9 cellular contexts compared by ENCODE assay signal in the genomic region with DNA sequence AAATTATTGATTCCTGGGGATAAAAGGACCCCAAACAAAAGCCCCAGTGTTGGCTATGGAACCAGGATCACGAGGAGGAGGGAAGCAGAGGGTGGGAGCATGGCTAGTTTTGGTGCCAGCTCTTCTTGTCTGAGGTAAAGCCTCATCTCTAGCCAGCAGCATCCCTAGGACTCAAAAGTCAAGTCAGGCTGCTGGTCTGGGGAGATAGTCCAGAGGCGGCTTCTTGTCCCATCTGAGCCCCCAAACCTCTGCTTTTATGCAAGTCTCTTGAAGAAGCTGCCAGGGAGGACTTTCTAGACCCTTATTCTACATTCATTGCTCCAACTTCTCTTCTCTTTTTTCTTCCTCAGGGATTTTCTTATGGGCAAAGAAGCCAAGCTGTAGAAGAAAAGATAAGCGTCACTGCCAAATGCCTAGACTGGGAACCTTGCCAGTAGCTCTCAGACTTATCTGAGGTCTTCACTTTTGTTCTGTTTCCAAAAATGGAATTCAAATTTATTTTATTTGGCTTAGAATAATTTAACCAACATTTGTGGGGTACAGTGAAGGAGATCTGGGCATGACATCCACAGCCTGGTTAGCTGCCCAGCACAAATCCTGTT. TPM values are rescaled to one million over a fixed set of nuclear protein-coding genes. Genes with fewer than 3 reads are reported as not detected.
DNase-seq lines count a peak whose midpoint lies in the region; ATAC-seq and TF ChIP-seq lines count a peak whose summit lies in the region.
"Had no signal": no experiment of that assay in that cellular context is flagged by ENCODE, and none has a peak within 500 bp of the region (broad histone marks: within the 10 kb centered on the region; RNA-seq: fewer than 3 reads in every experiment).

No MANE protein-coding gene starts in this region.

- H3K4me3 Mint-ChIP-seq in osteocyte (ENCODE audit: unreplicated experiment): peak overlapping the region; percentile 41
- H3K4me3 Mint-ChIP-seq: central memory CD8-positive, alpha-beta T cell had no signal

- DNase-seq in RPMI8226: peak; percentile 21
- DNase-seq in osteocyte (ENCODE audit: extremely low spot score, unreplicated experiment): no peak
- DNase-seq in stimulated activated CD4-positive, alpha-beta T cell treated with anti-CD3 and anti-CD28 coated beads, Interleukin-1b, Interleukin-23, amount 100 ng/mL, for 48 hours: no peak
- DNase-seq in cortex of kidney (lab: John Stamatoyannopoulos, UW): no peak
- DNase-seq in NCI-H2081 (lab: John Stamatoyannopoulos, UW): no peak

- no peaks in the 10 kb centered on the region for H3K27me3 ChIP-seq in esophagus (ENCODE audit: control insufficient read depth in 1 of 2, insufficient read depth in 2 of 2, low read length in 2 of 2)

- H3K9me3 Mint-ChIP-seq in osteocyte (ENCODE audit: unreplicated experiment): no peaks in the 10 kb centered on the region
- H3K9me3 Mint-ChIP-seq: central memory CD8-positive, alpha-beta T cell had no signal

- no peak overlapping the region for H3K4me3 ChIP-seq in esophagus (ENCODE audit: low read depth in 1 of 2, low read length in 2 of 2)

- H3K9me3 ChIP-seq in esophagus (ENCODE audit: control insufficient read depth in 2 of 2, insufficient read depth in 1 of 2, low read depth in 1 of 2, low read length in 1 of 2): no peaks in the 10 kb centered on the region

- peak overlapping the region; percentile 98 for H3K27ac Mint-ChIP-seq in osteocyte (ENCODE audit: unreplicated experiment)

- no peak for ATAC-seq in HG02610 (IDR thresholded peaks at IDR 0.05; ENCODE audit: unreplicated experiment)

- peaks cover 14% of the 10 kb centered on the region for H3K36me3 Mint-ChIP-seq in osteocyte (ENCODE audit: unreplicated experiment)

- H3K4me1 ChIP-seq in esophagus (ENCODE audit: control insufficient read depth in 2 of 2, insufficient read depth in 2 of 2, low read length in 1 of 2): peaks cover 0 to 4% of the 10 kb centered on the region in 2 donors

- no peaks in the 10 kb centered on the region for H3K36me3 ChIP-seq in esophagus (ENCODE audit: control insufficient read depth in 2 of 2, insufficient read depth in 2 of 2, low read length in 1 of 2)

- peaks cover 42% of the 10 kb centered on the region for H3K4me1 Mint-ChIP-seq in osteocyte (ENCODE audit: unreplicated experiment)
- H3K4me1 Mint-ChIP-seq: central memory CD8-positive, alpha-beta T cell had no signal

- TF ChIP-seq CTCF in C4-2B (conservative IDR thresholded peaks at IDR 0.05) (no peak), osteocyte (IDR thresholded peaks at IDR 0.05) (no peak)

- H3K27me3 Mint-ChIP-seq in osteocyte (ENCODE audit: unreplicated experiment): no peaks in the 10 kb centered on the region
- H3K27me3 Mint-ChIP-seq: central memory CD8-positive, alpha-beta T cell had no signal

- WGBS in esophagus, 2 donors: 46 to 49% methylated on average over 3 of the region's 3 CpGs

- H3K27ac ChIP-seq in C4-2B (peak overlapping the region; percentile 85), esophagus (ENCODE audit: low read depth in 2 of 2, low read length in 1 of 2) (peak overlapping the region; percentile 90 to 91)

RNA-seq across cellular contexts. Expression of a gene that starts 6.9 kb away (rescaled TPM):
- 10 to 100 TPM; 13.9 to 17.0 TPM for polyA plus RNA-seq in esophagus
- total RNA-seq in osteocyte: not detected in 2 replicates

RNA-seq across cellular contexts. Expression of a gene that starts 17.3 kb away (rescaled TPM):
- 1 to 10 TPM; 1.5 to 1.9 TPM for polyA plus RNA-seq in esophagus
- total RNA-seq in osteocyte: 34.4 and 40.3 TPM in 2 replicates

RNA-seq across cellular contexts. Expression of a gene that starts 25.9 kb away (rescaled TPM):
- polyA plus RNA-seq in esophagus: 10 to 100 TPM; 19.3 to 26.4 TPM
- total RNA-seq in osteocyte: 29.8 and 36.5 TPM in 2 replicates

RNA-seq across cellular contexts. Expression of a gene that starts 33.7 kb away (rescaled TPM):
- 10 to 100 TPM; 29.8 to 43.6 TPM for polyA plus RNA-seq in esophagus
- 47.0 and 48.7 TPM in 2 replicates for total RNA-seq in osteocyte

RNA-seq across cellular contexts. Expression of a gene that starts 34.7 kb away (rescaled TPM):
- 100 to 1,000 TPM; 144 to 250 TPM for polyA plus RNA-seq in esophagus
- total RNA-seq in osteocyte: 108 and 114 TPM in 2 replicates
